In genomic region chr10:8066797-8067196, GRCh38 we compare ENCODE assay signal across 31 cellular contexts. TPM values are rescaled to one million over a fixed set of nuclear protein-coding genes. Genes with fewer than 3 reads are reported as not detected.
DNase-seq lines count a peak whose midpoint lies in the region; ATAC-seq, FAIRE-seq and TF ChIP-seq lines count a peak whose summit lies in the region.
"Had no signal": no experiment of that assay in that cellular context is flagged by ENCODE, and none has a peak within 500 bp of the region (broad histone marks: within the 10 kb centered on the region; RNA-seq: fewer than 3 reads in every experiment).

No MANE protein-coding gene starts in this region.

- peaks cover 93% of the 10 kb centered on the region for H3K36me3 Mint-ChIP-seq in activated CD8-positive, alpha-beta memory T cell treated with anti-CD3 and anti-CD28 coated beads, Interleukin-2, amount 10 ng/mL, durations not matched to agents 7 days and 5 days
- H3K36me3 Mint-ChIP-seq in Caco-2 (ENCODE audit: insufficient read depth, unreplicated experiment), result peaks cover 94% of the 10 kb centered on the region
- H3K36me3 Mint-ChIP-seq in activated CD8-positive, alpha-beta T cell treated with anti-CD3 and anti-CD28 coated beads, Interleukin-2, amount 10 ng/mL, durations not matched to agents 7 days and 5 days (ENCODE audit: low read depth), result peaks cover 97% of the 10 kb centered on the region

- ATAC-seq in activated CD8-positive, alpha-beta memory T cell treated with anti-CD3 and anti-CD28 coated beads, Interleukin-2, amount 10 ng/mL, durations not matched to agents 7 days and 5 days, result no peak
- no peak for ATAC-seq in activated CD8-positive, alpha-beta T cell treated with anti-CD3 and anti-CD28 coated beads, Interleukin-2, amount 10 ng/mL, durations not matched to agents 7 days and 5 days
- ATAC-seq in HG02938 (IDR thresholded peaks at IDR 0.05; ENCODE audit: unreplicated experiment), result no peak
- ATAC-seq: A549, esophagus mucosa, heart left ventricle, Panc1, pancreas had no signal

- peaks cover 89% of the 10 kb centered on the region for H3K4me1 Mint-ChIP-seq in activated CD8-positive, alpha-beta memory T cell treated with anti-CD3 and anti-CD28 coated beads, Interleukin-2, amount 10 ng/mL, durations not matched to agents 7 days and 5 days
- H3K4me1 Mint-ChIP-seq in Caco-2 (ENCODE audit: low read depth, unreplicated experiment), result peaks cover 52% of the 10 kb centered on the region
- peaks cover 89% of the 10 kb centered on the region for H3K4me1 Mint-ChIP-seq in activated CD8-positive, alpha-beta T cell treated with anti-CD3 and anti-CD28 coated beads, Interleukin-2, amount 10 ng/mL, durations not matched to agents 7 days and 5 days (ENCODE audit: low read depth)
- H3K4me1 Mint-ChIP-seq: neural crest cell had no signal

- H3K9ac ChIP-seq in keratinocyte (ENCODE audit: control insufficient read depth, extremely low read depth, insufficient read depth, low read length) (no peak overlapping the region), MM.1S (ENCODE audit: low read length) (no peak overlapping the region)

- POLR2A ChIA-PET in Caco-2 (lab: Charles Lee), result no interaction called here
- POLR2A ChIA-PET in activated CD8-positive, alpha-beta T cell treated with anti-CD3 and anti-CD28 coated beads, Interleukin-2, amount 10 ng/mL, durations not matched to agents 7 days and 5 days (lab: Charles Lee), result interaction anchor here (0.8 kb wide), 1 partner anchor 267 kb away, joined by 3 read pairs; no protein-coding TSS in a partner anchor

- no peaks in the 10 kb centered on the region for H3K9me3 Mint-ChIP-seq in activated CD8-positive, alpha-beta memory T cell treated with anti-CD3 and anti-CD28 coated beads, Interleukin-2, amount 10 ng/mL, durations not matched to agents 7 days and 5 days (ENCODE audit: low read depth)
- H3K9me3 Mint-ChIP-seq in Caco-2 (ENCODE audit: unreplicated experiment), result no peaks in the 10 kb centered on the region
- H3K9me3 Mint-ChIP-seq in activated CD8-positive, alpha-beta T cell treated with anti-CD3 and anti-CD28 coated beads, Interleukin-2, amount 10 ng/mL, durations not matched to agents 7 days and 5 days (ENCODE audit: insufficient read depth), result no peaks in the 10 kb centered on the region
- H3K9me3 Mint-ChIP-seq: IgD-negative memory B cell, neural crest cell had no signal

- peak overlapping the region; percentile 80 for H3K27ac Mint-ChIP-seq in activated CD8-positive, alpha-beta memory T cell treated with anti-CD3 and anti-CD28 coated beads, Interleukin-2, amount 10 ng/mL, durations not matched to agents 7 days and 5 days
- peak overlapping the region; percentile 74 for H3K27ac Mint-ChIP-seq in Caco-2 (ENCODE audit: unreplicated experiment)
- peak overlapping the region; percentile 65 for H3K27ac Mint-ChIP-seq in activated CD8-positive, alpha-beta T cell treated with anti-CD3 and anti-CD28 coated beads, Interleukin-2, amount 10 ng/mL, durations not matched to agents 7 days and 5 days
- H3K27ac Mint-ChIP-seq: IgD-negative memory B cell had no signal

- DNase-seq in activated CD8-positive, alpha-beta memory T cell treated with anti-CD3 and anti-CD28 coated beads, Interleukin-2, amount 10 ng/mL, durations not matched to agents 7 days and 5 days, result no peak
- DNase-seq in activated CD8-positive, alpha-beta memory T cell treated with anti-CD3 and anti-CD28 coated beads, Interleukin-2, amount 50 U/mL, for 4 hours, result no peak
- DNase-seq in Caco-2 (no peak), keratinocyte (ENCODE audit: low read depth, low spot score) (no peak), MM.1S (no peak), testis (no peak)
- no peak for DNase-seq in activated CD8-positive, alpha-beta T cell treated with anti-CD3 and anti-CD28 coated beads, Interleukin-2, amount 10 ng/mL, durations not matched to agents 7 days and 5 days
- DNase-seq: activated CD4-positive, CD25-positive, alpha-beta regulatory T cell treated with anti-CD3 and anti-CD28 coated beads, Interleukin-2, amount 50 U/mL, for 72 hours; amniotic stem cell; DMS53; effector memory CD4-positive, alpha-beta T cell; foreskin fibroblast; heart left ventricle; NCI-H1105 treated with DMSO at 0.1 percent for 48 hours; NCI-H2029; NCI-H526; NK-92 treated with Interleukin-12 subunit alpha and Interleukin-12 subunit beta, amount 100 ng/mL, for 24 hours; pancreas; stimulated activated CD4-positive, alpha-beta T cell treated with anti-CD3 and anti-CD28 coated beads, Interleukin-2, amount 100 ng/mL, for 24 hours; upper lobe of left lung had no signal

- H3K4me2 ChIP-seq in keratinocyte (ENCODE audit: control insufficient read depth, extremely low read depth, insufficient read depth, low read depth, low read length) (no peak overlapping the region), MM.1S (ENCODE audit: low read depth, low read length) (no peak overlapping the region)
- H3K4me2 ChIP-seq: A549 had no signal

- no peaks in the 10 kb centered on the region for H3K9me3 ChIP-seq in Caco-2
- no peaks in the 10 kb centered on the region for H3K9me3 ChIP-seq in keratinocyte (ENCODE audit: control insufficient read depth, low read depth, low read length)
- no peaks in the 10 kb centered on the region for H3K9me3 ChIP-seq in MM.1S (replicated peaks; ENCODE audit: insufficient read depth, low read length)
- H3K9me3 ChIP-seq in testis, result no peaks in the 10 kb centered on the region
- H3K9me3 ChIP-seq: A549, heart left ventricle, pancreas, right atrium auricular region, upper lobe of left lung had no signal

- H3K36me3 ChIP-seq in Caco-2 (ENCODE audit: control insufficient read depth, insufficient read depth, low read length), result peaks cover 11% of the 10 kb centered on the region
- peaks cover 25 to 43% of the 10 kb centered on the region in 2 experiments for H3K36me3 ChIP-seq in keratinocyte (ENCODE audit: control insufficient read depth in 2 of 2, extremely low read depth in 1 of 2, insufficient read depth in 2 of 2, low read length in 2 of 2)
- no peaks in the 10 kb centered on the region for H3K36me3 ChIP-seq in MM.1S (replicated peaks; ENCODE audit: insufficient read depth, low read length)
- H3K36me3 ChIP-seq in testis (ENCODE audit: low read depth, missing control alignments), result no peaks in the 10 kb centered on the region
- H3K36me3 ChIP-seq: pancreas, right atrium auricular region had no signal

- H3K4me3 ChIP-seq in Caco-2 (ENCODE audit: low read depth, low read length), result no peak overlapping the region
- H3K4me3 ChIP-seq in keratinocyte (ENCODE audit: control insufficient read depth in 2 of 3, extremely low read depth in 1 of 3, insufficient read depth in 2 of 3, low read depth in 1 of 3, low read length in 3 of 3), result no peak overlapping the region
- H3K4me3 ChIP-seq in MM.1S (ENCODE audit: low read length), result no peak overlapping the region
- no peak overlapping the region for H3K4me3 ChIP-seq in testis
- H3K4me3 ChIP-seq: A549, heart left ventricle, lung, pancreas, right atrium auricular region, upper lobe of left lung had no signal

- peaks cover 2% of the 10 kb centered on the region for H3K9me1 ChIP-seq in keratinocyte (ENCODE audit: control insufficient read depth, extremely low read depth, insufficient read depth, low read length)

- no peaks in the 10 kb centered on the region for H3F3A ChIP-seq in MM.1S (ENCODE audit: insufficient read depth, low read length)

- H4K20me1 ChIP-seq in keratinocyte (ENCODE audit: control insufficient read depth, extremely low read depth, insufficient read depth, low read length), result no peaks in the 10 kb centered on the region
- H4K20me1 ChIP-seq in MM.1S (ENCODE audit: insufficient read depth, low read length), result no peaks in the 10 kb centered on the region

- no peak overlapping the region for H3K4me3 Mint-ChIP-seq in activated CD8-positive, alpha-beta memory T cell treated with anti-CD3 and anti-CD28 coated beads, Interleukin-2, amount 10 ng/mL, durations not matched to agents 7 days and 5 days
- no peak overlapping the region for H3K4me3 Mint-ChIP-seq in Caco-2 (ENCODE audit: unreplicated experiment)
- H3K4me3 Mint-ChIP-seq in activated CD8-positive, alpha-beta T cell treated with anti-CD3 and anti-CD28 coated beads, Interleukin-2, amount 10 ng/mL, durations not matched to agents 7 days and 5 days, result no peak overlapping the region
- H3K4me3 Mint-ChIP-seq: IgD-negative memory B cell, neural crest cell had no signal

- WGBS in testis, 2 donors, result 87 to 90% methylated on average over 2 of the region's 2 CpGs

- dilution Hi-C loops in keratinocyte (cut with MboI; ENCODE audit: extremely low pct_ligation_motif_present, low sequenced_read_pairs), result no loop called here

- H3K27me3 ChIP-seq in Caco-2 (replicated peaks; ENCODE audit: control insufficient read depth, insufficient read depth, low read length) (no peaks in the 10 kb centered on the region), keratinocyte (ENCODE audit: control insufficient read depth, extremely low read depth, insufficient read depth, low read length) (no peaks in the 10 kb centered on the region), MM.1S (replicated peaks; ENCODE audit: insufficient read depth, low read length) (no peaks in the 10 kb centered on the region), testis (no peaks in the 10 kb centered on the region)
- H3K27me3 ChIP-seq: right atrium auricular region had no signal

- H3K79me2 ChIP-seq in keratinocyte (ENCODE audit: control insufficient read depth, insufficient read depth, low read length), result peaks cover 43% of the 10 kb centered on the region
- H3K79me2 ChIP-seq in MM.1S (ENCODE audit: low read length), result no peaks in the 10 kb centered on the region

- TF ChIP-seq POLR2A in testis (IDR thresholded peaks at IDR 0.05), result no peak

- H3K27ac ChIP-seq in keratinocyte (ENCODE audit: control insufficient read depth, insufficient read depth, low read length), result peak overlapping the region; percentile 56
- H3K27ac ChIP-seq in MM.1S (ENCODE audit: low read length), result no peak overlapping the region
- no peak overlapping the region for H3K27ac ChIP-seq in testis
- H3K27ac ChIP-seq: A549, pancreas, right atrium auricular region, upper lobe of left lung had no signal

- H2AFZ ChIP-seq in keratinocyte (ENCODE audit: control insufficient read depth, low read length) (no peak overlapping the region), MM.1S (ENCODE audit: low read length) (no peak overlapping the region)

- peaks cover 39% of the 10 kb centered on the region for H3K4me1 ChIP-seq in Caco-2
- H3K4me1 ChIP-seq in keratinocyte (ENCODE audit: control insufficient read depth, extremely low read depth, insufficient read depth, low read length), result peaks cover 77% of the 10 kb centered on the region
- no peaks in the 10 kb centered on the region for H3K4me1 ChIP-seq in MM.1S (ENCODE audit: low read length)
- no peaks in the 10 kb centered on the region for H3K4me1 ChIP-seq in testis
- H3K4me1 ChIP-seq: pancreas, right atrium auricular region had no signal

- H3K27me3 Mint-ChIP-seq in activated CD8-positive, alpha-beta memory T cell treated with anti-CD3 and anti-CD28 coated beads, Interleukin-2, amount 10 ng/mL, durations not matched to agents 7 days and 5 days, result no peaks in the 10 kb centered on the region
- no peaks in the 10 kb centered on the region for H3K27me3 Mint-ChIP-seq in Caco-2 (ENCODE audit: insufficient read depth, unreplicated experiment)
- no peaks in the 10 kb centered on the region for H3K27me3 Mint-ChIP-seq in activated CD8-positive, alpha-beta T cell treated with anti-CD3 and anti-CD28 coated beads, Interleukin-2, amount 10 ng/mL, durations not matched to agents 7 days and 5 days (ENCODE audit: low read depth)

- no peaks in the 10 kb centered on the region for H3K9me2 ChIP-seq in MM.1S (replicated peaks; ENCODE audit: insufficient read depth, low read length)

- FAIRE-seq in keratinocyte (lab: Jason Lieb, UNC), result peak; percentile 46
- FAIRE-seq: A549, colon, G401.6, H54, pancreas had no signal

- intact Hi-C loops in Caco-2 (cut with micrococcal nuclease; ENCODE audit: unreplicated experiment) (no loop called here), testis (cut with DNase I; ENCODE audit: low total_unique reads) (no loop called here)

- CTCF ChIA-PET in activated CD8-positive, alpha-beta memory T cell treated with anti-CD3 and anti-CD28 coated beads, Interleukin-2, amount 10 ng/mL, durations not matched to agents 7 days and 5 days (lab: Charles Lee), result interaction anchor here (1.5 kb wide), 1 partner anchor 172 kb away, joined by 3 read pairs; no protein-coding TSS in a partner anchor
- CTCF ChIA-PET in Caco-2 (lab: Charles Lee), result no interaction called here
- CTCF ChIA-PET in activated CD8-positive, alpha-beta T cell treated with anti-CD3 and anti-CD28 coated beads, Interleukin-2, amount 10 ng/mL, durations not matched to agents 7 days and 5 days (lab: Charles Lee), result interaction anchor here (1.2 to 1.6 kb wide), 2 partner anchors 8 to 14 kb away, joined by 4 to 8 read pairs; no protein-coding TSS in a partner anchor

- TF ChIP-seq CTCF in Caco-2 (IDR thresholded peaks at IDR 0.05; ENCODE audit: insufficient read depth in 1 of 2, low read depth in 1 of 2, low read length in 1 of 2, severe bottlenecking in 1 of 2, unreplicated experiment in 1 of 2), result no peak
- TF ChIP-seq CTCF in keratinocyte (optimal IDR thresholded peaks at IDR 0.05 in 1 of 3, IDR thresholded peaks at IDR 0.05 in 1 of 3, conservative IDR thresholded peaks at IDR 0.05 in 1 of 3; ENCODE audit: extremely low read depth in 1 of 3, insufficient read depth in 2 of 3, low read length in 3 of 3), result no peak
- no peak for TF ChIP-seq CTCF in MM.1S (IDR thresholded peaks at IDR 0.05; ENCODE audit: low read length)
- TF ChIP-seq CTCF in testis (IDR thresholded peaks at IDR 0.05), result no peak

- no TSS peak for BruUV-seq in Caco-2 (replicated peaks; lab: Mats Ljungman, UMichigan)

RNA-seq across cellular contexts. Expression of gene GATA3, which starts 12.3 kb away (rescaled TPM):
- total RNA-seq in activated CD8-positive, alpha-beta memory T cell treated with anti-CD3 and anti-CD28 coated beads, Interleukin-2, amount 10 ng/mL, durations not matched to agents 7 days and 5 days, result 10 to 100 TPM; 61.5 to 83.4 TPM
- total RNA-seq in Caco-2 (2022), result 27.7 and 32.0 TPM in 2 replicates
- 10 to 100 TPM; 42.5 to 44.9 TPM for total RNA-seq in activated CD8-positive, alpha-beta T cell treated with anti-CD3 and anti-CD28 coated beads, Interleukin-2, amount 10 ng/mL, durations not matched to agents 7 days and 5 days
- polyA plus RNA-seq in keratinocyte, result 1.7 to 7.7 TPM (median 4.0 TPM) in 3 replicates
- polyA plus RNA-seq in keratinocyte (2011; ENCODE audit: low read depth), result 13.3 TPM
- polyA plus RNA-seq in keratinocyte (2011; cell fraction: cytosol; rRNA removed), result 4.7 and 5.3 TPM in 2 replicates
- 15.8 and 15.9 TPM in 2 replicates for polyA plus RNA-seq in keratinocyte (2011; cell fraction: nucleus; rRNA removed)
- 20.8 and 33.0 TPM in 2 replicates for polyA plus RNA-seq in keratinocyte (2012; ENCODE audit: low replicate concordance)
- polyA minus RNA-seq in keratinocyte, result 1.0 to 7.4 TPM (median 1.9 TPM) in 3 replicates
- polyA minus RNA-seq in keratinocyte (2011; cell fraction: cytosol; rRNA and poly(A)+ RNA removed), result 4.4 TPM
- polyA minus RNA-seq in keratinocyte (2011; cell fraction: nucleus; rRNA and poly(A)+ RNA removed), result 5.5 and 5.8 TPM in 2 replicates
- 1 to 10 TPM in 1 of 2 donors, under 1 TPM in 1; 0.31 to 1.9 TPM for total RNA-seq in testis
- 0.50 TPM for polyA plus RNA-seq in testis (ENCODE audit: insufficient read depth, low read depth, low replicate concordance)
